In the genomic region with DNA sequence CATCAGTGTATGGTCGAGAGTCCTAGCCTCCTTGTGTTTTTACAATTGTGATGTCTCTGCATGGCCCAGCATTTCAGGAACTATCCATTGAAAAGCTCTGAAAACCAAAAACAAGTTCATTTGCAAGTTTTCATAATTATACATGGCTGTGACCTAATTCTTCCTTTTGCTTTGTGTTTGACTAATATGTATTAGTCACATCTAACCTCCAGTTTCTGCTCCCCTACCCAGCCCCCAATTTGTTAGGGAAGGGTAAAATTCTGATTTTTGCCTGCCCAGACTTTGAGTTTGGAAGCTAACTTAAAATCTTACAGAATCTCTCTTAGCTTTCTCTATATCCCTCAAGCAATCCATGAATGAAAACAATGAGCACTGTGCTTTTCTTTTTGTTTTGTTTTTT, we compare ENCODE assay signal across 19 cellular contexts.
DNase-seq lines count a peak whose midpoint lies in the region; ATAC-seq and TF ChIP-seq lines count a peak whose summit lies in the region.
"Had no signal": no experiment of that assay in that cellular context is flagged by ENCODE, and none has a peak within 500 bp of the region (broad histone marks: within the 10 kb centered on the region; RNA-seq: fewer than 3 reads in every experiment).

No MANE protein-coding gene starts in this region.

- no TSS peak for BruUV-seq in PC-3 (replicated peaks; lab: Mats Ljungman, UMichigan)

- no peak overlapping the region for H3K9ac ChIP-seq in PC-3 (ENCODE audit: low read length)
- H3K9ac ChIP-seq: neural progenitor cell had no signal

- POLR2A ChIA-PET in GM10248 (lab: Yijun Ruan, JAX): no interaction called here
- POLR2A ChIA-PET in PC-3 (lab: Charles Lee; ENCODE audit: unreplicated experiment): no interaction called here

- H3K27me3 ChIP-seq in PC-3 (ENCODE audit: low read length) (no peaks in the 10 kb centered on the region), osteoblast (ENCODE audit: insufficient read depth, low read length) (no peaks in the 10 kb centered on the region)
- H3K27me3 ChIP-seq: heart right ventricle, neural progenitor cell, suprapubic skin, uterus had no signal

- ATAC-seq in GM19025 (IDR thresholded peaks at IDR 0.05; ENCODE audit: low read depth, unreplicated experiment) (peak; percentile 40), GM21717 (IDR thresholded peaks at IDR 0.05; ENCODE audit: unreplicated experiment) (peak; percentile 61), HG03342 (IDR thresholded peaks at IDR 0.05; ENCODE audit: unreplicated experiment) (peak; percentile 41), PC-3 (no peak)
- ATAC-seq: heart right ventricle had no signal

- H2AFZ ChIP-seq in PC-3 (ENCODE audit: low read length): no peak overlapping the region
- no peak overlapping the region for H2AFZ ChIP-seq in osteoblast (ENCODE audit: low read length)
- H2AFZ ChIP-seq: neural progenitor cell had no signal

- intact Hi-C loops in PC-3 (cut with micrococcal nuclease) (no loop called here), cardiac septum (cut with DNase I) (no loop called here)

- H3K4me2 ChIP-seq in PC-3 (ENCODE audit: low read length): no peak overlapping the region
- H3K4me2 ChIP-seq in osteoblast (ENCODE audit: insufficient read depth, low read length): no peak overlapping the region
- H3K4me2 ChIP-seq: neural progenitor cell had no signal

- CTCF ChIA-PET in GM10248 (lab: Yijun Ruan, JAX) (interaction anchor here (0.8 to 3.3 kb wide), 11 partner anchors 9 to 188 kb away, joined by 3 to 14 read pairs (median 3); a partner anchor contains a TSS), PC-3 (lab: Charles Lee) (no interaction called here)

- H3K4me3 ChIP-seq in PC-3 (ENCODE audit: low read length) (no peak overlapping the region), osteoblast (ENCODE audit: insufficient read depth, low read length) (no peak overlapping the region)
- H3K4me3 ChIP-seq: heart right ventricle, left ventricle myocardium inferior, neural progenitor cell, suprapubic skin, uterus had no signal

- no peaks in the 10 kb centered on the region for H3K9me2 ChIP-seq in PC-3 (replicated peaks; ENCODE audit: low read length)

- H4K20me1 ChIP-seq in PC-3 (ENCODE audit: low read length): no peaks in the 10 kb centered on the region
- H4K20me1 ChIP-seq in osteoblast (ENCODE audit: insufficient read depth, low read length): no peaks in the 10 kb centered on the region

- H3F3A ChIP-seq in PC-3 (ENCODE audit: low read length, unreplicated experiment): no peaks in the 10 kb centered on the region

- H3K9me3 ChIP-seq in PC-3 (ENCODE audit: low read length) (no peaks in the 10 kb centered on the region), osteoblast (ENCODE audit: low read depth, low read length) (no peaks in the 10 kb centered on the region)
- H3K9me3 ChIP-seq: heart right ventricle, left ventricle myocardium inferior, suprapubic skin, uterus had no signal

- no peaks in the 10 kb centered on the region for H3K79me2 ChIP-seq in PC-3 (ENCODE audit: low read length)
- H3K79me2 ChIP-seq in osteoblast (ENCODE audit: insufficient read depth, low read length): no peaks in the 10 kb centered on the region

- H3K27ac ChIP-seq in PC-3 (ENCODE audit: low read length): no peak overlapping the region
- no peak overlapping the region for H3K27ac ChIP-seq in osteoblast (ENCODE audit: low read depth, low read length)
- H3K27ac ChIP-seq: heart right ventricle, left ventricle myocardium inferior, neural progenitor cell, suprapubic skin, uterus had no signal

- H3K36me3 ChIP-seq in PC-3 (ENCODE audit: low read depth, low read length) (no peaks in the 10 kb centered on the region), osteoblast (ENCODE audit: insufficient read depth, low read length) (no peaks in the 10 kb centered on the region)
- H3K36me3 ChIP-seq: heart right ventricle, left ventricle myocardium inferior, neural progenitor cell, suprapubic skin, uterus had no signal

- H3K4me1 ChIP-seq in PC-3 (ENCODE audit: insufficient read depth, low read length) (no peaks in the 10 kb centered on the region), osteoblast (ENCODE audit: insufficient read depth, low read length) (no peaks in the 10 kb centered on the region)
- H3K4me1 ChIP-seq: heart right ventricle, left ventricle myocardium inferior, neural progenitor cell, suprapubic skin, uterus had no signal

- TF ChIP-seq CTCF in GM10248 (IDR thresholded peaks at IDR 0.05; ENCODE audit: control extremely low read depth, extremely low read depth, low read depth, missing control alignments) (no peak), PC-3 (conservative IDR thresholded peaks at IDR 0.05; ENCODE audit: low read depth, low read length) (no peak), osteoblast (IDR thresholded peaks at IDR 0.05; ENCODE audit: extremely low read depth, low read depth, low read length) (no peak)

- peak; percentile 40 for DNase-seq in GM10248 (ENCODE audit: extremely low spot score)
- DNase-seq in PC-3: no peak
- DNase-seq in T-helper 9 cell: no peak
- DNase-seq in osteoblast (ENCODE audit: insufficient read length, low spot score, missing footprints): no peak
- DNase-seq in cardiac septum (ENCODE audit: low spot score): no peak
- DNase-seq: 8988T; activated CD4-positive, alpha-beta T cell treated with anti-CD3 and anti-CD28 coated beads, Interleukin-2, amount 10 ng/mL, durations not matched to agents 24 days and 14 days; activated effector memory CD4-positive, alpha-beta T cell treated with anti-CD3 and anti-CD28 coated beads, Interleukin-2, amount 50 U/mL, for 16 hours; H7; heart right ventricle; left ventricle myocardium inferior; NCI-H2171 treated with DMSO at 0.1 percent for 48 hours; NCI-H69; uterus had no signal
